8 cellular contexts compared by ENCODE assay signal in genomic region chrX:68196939-68197791, GRCh38.
A peak's percentile ranks its signal among the peaks of the same experiment; 100 is the strongest.
DNase-seq lines count a peak whose midpoint lies in the region; ATAC-seq and TF ChIP-seq lines count a peak whose summit lies in the region.

No MANE protein-coding gene starts in this region.

- in situ Hi-C loops in gastrocnemius medialis (cut with MboI; ENCODE audit: low sequenced_read_pairs in 4 of 4), result loop anchor here (5.0 to 25.0 kb wide), 3 partner anchors 265 to 515 kb away; no protein-coding TSS in a partner anchor

- H3K4me3 ChIP-seq in BE2C (ENCODE audit: low read depth, low read length), result no peak overlapping the region
- no peak overlapping the region for H3K4me3 ChIP-seq in adipocyte (ENCODE audit: low read length)
- H3K4me3 ChIP-seq in gastrocnemius medialis, result no peak overlapping the region

- intact Hi-C loops in left ventricle myocardium superior (cut with micrococcal nuclease) (loop anchor here (10.0 kb wide), 1 partner anchor 268 kb away; no protein-coding TSS in a partner anchor), gastrocnemius medialis (cut with DNase I; ENCODE audit: low total_unique reads) (loop anchor here (1.0 to 5.0 kb wide), 2 partner anchors 265 to 515 kb away; no protein-coding TSS in a partner anchor)

- no peak overlapping the region for H3K9ac ChIP-seq in adipocyte (ENCODE audit: low read length)

- no peaks in the 10 kb centered on the region for H3K9me3 ChIP-seq in BE2C
- H3K9me3 ChIP-seq in adipocyte (ENCODE audit: control insufficient read depth, low read length), result no peaks in the 10 kb centered on the region
- no peaks in the 10 kb centered on the region for H3K9me3 ChIP-seq in gastrocnemius medialis

- H3K27ac ChIP-seq in gastrocnemius medialis, result no peak overlapping the region

- H3K27me3 ChIP-seq in BE2C, result no peaks in the 10 kb centered on the region
- H3K27me3 ChIP-seq in adipocyte (replicated peaks; ENCODE audit: control insufficient read depth, insufficient read depth, low read length), result peaks cover 19% of the 10 kb centered on the region
- no peaks in the 10 kb centered on the region for H3K27me3 ChIP-seq in gastrocnemius medialis

- peak; percentile 64 for TF ChIP-seq CTCF in BE2C (IDR thresholded peaks at IDR 0.05; ENCODE audit: low read depth, low read length)
- TF ChIP-seq CTCF in GM12872 (IDR thresholded peaks at IDR 0.05; ENCODE audit: insufficient read depth, low read depth, low read length), result peak; percentile 56; the same call in 2 of the 3 replicates
- peak; percentile 54 to 66 (median 61) for TF ChIP-seq CTCF in gastrocnemius medialis (IDR thresholded peaks at IDR 0.05 in 4 of 5, conservative IDR thresholded peaks at IDR 0.05 in 1 of 5)

- no peaks in the 10 kb centered on the region for H3K36me3 ChIP-seq in BE2C
- H3K36me3 ChIP-seq in adipocyte (ENCODE audit: control insufficient read depth, insufficient read depth, low read length, severe bottlenecking), result peaks cover 6% of the 10 kb centered on the region
- H3K36me3 ChIP-seq in gastrocnemius medialis, result no peaks in the 10 kb centered on the region

- ATAC-seq in HG02759 (IDR thresholded peaks at IDR 0.05; ENCODE audit: unreplicated experiment) (peak; percentile 74), left ventricle myocardium superior (peak; percentile 56), gastrocnemius medialis (peak; percentile 69 to 73), GM21367 (IDR thresholded peaks at IDR 0.05; ENCODE audit: unreplicated experiment) (no peak)

- no peak for TF ChIP-seq POLR2A in gastrocnemius medialis (IDR thresholded peaks at IDR 0.05)

- DNase-seq in BE2C (peak; percentile 14), NCI-H2196 (lab: John Stamatoyannopoulos, UW; ENCODE audit: unreplicated experiment) (peak; percentile 47), adipocyte (ENCODE audit: low read depth) (peak; percentile 73), left ventricle myocardium superior (no peak), gastrocnemius medialis (no peak)

- H3K4me1 ChIP-seq in BE2C, result no peaks in the 10 kb centered on the region
- H3K4me1 ChIP-seq in adipocyte (ENCODE audit: control insufficient read depth, insufficient read depth, low read length), result no peaks in the 10 kb centered on the region
- no peaks in the 10 kb centered on the region for H3K4me1 ChIP-seq in gastrocnemius medialis

Comparison
In these comparisons a context has a peak if more than half of its experiments do, and no peak if none do; other contexts are left out.
1. DNase-seq: peak in BE2C (single experiment), NCI-H2196 (single experiment) and adipocyte (single experiment); none in left ventricle myocardium superior (single experiment) and gastrocnemius medialis (0 of 2).
2. Peak in every context shown above with its lines, with median percentiles within 50 percentile points of each other: CTCF ChIP-seq.